23 cellular contexts compared by ENCODE assay signal in the genomic region with DNA sequence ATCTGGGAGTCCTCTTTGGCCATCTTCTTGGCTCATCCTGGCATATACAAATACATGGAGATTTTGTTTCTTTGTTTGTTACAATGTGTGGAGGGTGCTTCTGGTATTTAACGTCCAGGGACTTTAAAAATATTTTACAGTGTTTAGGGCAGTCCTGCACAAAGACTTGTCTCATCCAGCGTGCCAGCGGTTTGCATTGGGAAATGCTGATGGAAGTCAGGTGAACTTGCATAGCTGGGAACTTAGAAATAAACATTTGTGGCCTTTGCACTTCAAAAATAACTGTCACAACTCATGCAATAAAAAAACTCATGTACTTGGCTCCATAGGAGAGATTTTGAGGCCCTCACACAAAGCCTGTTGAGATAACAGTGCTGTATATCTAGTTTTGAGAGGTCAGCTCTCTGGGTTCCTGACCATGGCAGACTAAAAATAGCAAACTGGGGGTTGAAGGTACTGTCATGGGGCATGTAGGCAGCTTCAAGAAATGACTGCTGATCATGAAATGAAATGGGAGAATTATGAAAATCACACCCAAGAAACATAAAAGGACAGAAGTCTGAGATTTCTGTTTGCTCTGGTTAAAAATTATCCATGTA. TPM values are rescaled to one million over a fixed set of nuclear protein-coding genes. Genes with fewer than 3 reads are reported as not detected.
A peak's percentile ranks its signal among the peaks of the same experiment; 100 is the strongest.
DNase-seq lines count a peak whose midpoint lies in the region; ATAC-seq and TF ChIP-seq lines count a peak whose summit lies in the region.
"Had no signal": no experiment of that assay in that cellular context is flagged by ENCODE, and none has a peak within 500 bp of the region (broad histone marks: within the 10 kb centered on the region; RNA-seq: fewer than 3 reads in every experiment).

No MANE protein-coding gene starts in this region.

- no peak overlapping the region for H3K4me3 Mint-ChIP-seq in activated T-helper 17 cell treated with anti-CD3 and anti-CD28 coated beads, Interleukin-2, amount 50 U/mL, for 72 hours
- no peak overlapping the region for H3K4me3 Mint-ChIP-seq in activated T-cell treated with anti-CD3 and anti-CD28 coated beads, Interleukin-2, amount 50 U/mL, for 72 hours
- H3K4me3 Mint-ChIP-seq: CD4-positive, alpha-beta T cell had no signal

- peaks cover 76% of the 10 kb centered on the region for H3K36me3 Mint-ChIP-seq in activated T-helper 17 cell treated with anti-CD3 and anti-CD28 coated beads, Interleukin-2, amount 50 U/mL, for 72 hours (ENCODE audit: low read depth)
- peaks cover 3 to 30% of the 10 kb centered on the region in 2 donors for H3K36me3 Mint-ChIP-seq in activated T-cell treated with anti-CD3 and anti-CD28 coated beads, Interleukin-2, amount 50 U/mL, for 72 hours (ENCODE audit: insufficient read depth in 2 of 2)

- ATAC-seq in left cardiac atrium (peak; percentile 71 to 80), left lobe of liver (peak; percentile 46), GM18858 (IDR thresholded peaks at IDR 0.05; ENCODE audit: unreplicated experiment) (no peak)
- no peak for ATAC-seq in activated T-helper 17 cell treated with anti-CD3 and anti-CD28 coated beads, Interleukin-2, amount 50 U/mL, for 72 hours (replicated peaks)
- no peak for ATAC-seq in activated T-cell treated with anti-CD3 and anti-CD28 coated beads, Interleukin-2, amount 50 U/mL, for 72 hours (replicated peaks in 1 of 2)
- ATAC-seq: A549, HCT116 had no signal

- DNase-seq in OCI-M1 (lab: John Stamatoyannopoulos, UW) (peak; percentile 1), choroid plexus epithelial cell (ENCODE audit: low read depth) (peak; percentile 10), left cardiac atrium (no peak), left lobe of liver (ENCODE audit: low spot score) (no peak)
- DNase-seq in stimulated activated CD4-positive, alpha-beta T cell treated with anti-CD3 and anti-CD28 coated beads, Interleukin-2, amount 100 ng/mL, for 24 hours = no peak
- no peak for DNase-seq in activated T-cell treated with anti-CD3 and anti-CD28 coated beads, Interleukin-2, amount 50 U/mL, for 72 hours
- DNase-seq: AML-193; CD4-positive, alpha-beta T cell; DMS53; Karpas-422; NCI-H2029; NCI-H446 treated with DMSO at 0.1 percent for 48 hours; NCI-H526; NCI-H82; RPMI8226; SHP77 treated with DMSO at 0.1 percent for 48 hours had no signal

- peaks cover 9% of the 10 kb centered on the region for H3K4me1 Mint-ChIP-seq in activated T-helper 17 cell treated with anti-CD3 and anti-CD28 coated beads, Interleukin-2, amount 50 U/mL, for 72 hours
- peaks cover 36% of the 10 kb centered on the region for H3K4me1 Mint-ChIP-seq in activated T-cell treated with anti-CD3 and anti-CD28 coated beads, Interleukin-2, amount 50 U/mL, for 72 hours (ENCODE audit: low read depth)

- intact Hi-C loops in left cardiac atrium (cut with DNase I) = no loop called here

- no peak overlapping the region for H3K27ac Mint-ChIP-seq in activated T-helper 17 cell treated with anti-CD3 and anti-CD28 coated beads, Interleukin-2, amount 50 U/mL, for 72 hours
- no peak overlapping the region for H3K27ac Mint-ChIP-seq in activated T-cell treated with anti-CD3 and anti-CD28 coated beads, Interleukin-2, amount 50 U/mL, for 72 hours
- H3K27ac Mint-ChIP-seq: CD4-positive, alpha-beta T cell had no signal

- TF ChIP-seq CTCF in choroid plexus epithelial cell (conservative IDR thresholded peaks at IDR 0.05; ENCODE audit: low read depth, low read length) = no peak

- no peak overlapping the region for H3K4me3 ChIP-seq in choroid plexus epithelial cell (ENCODE audit: low read depth, low read length)
- H3K4me3 ChIP-seq: A549; BLaER1 treated with 17β-estradiol and CSF1 and Interleukin-3, amounts not matched to agents 10 nM and 100 nM; SK-N-MC had no signal

- H3K27me3 Mint-ChIP-seq in activated T-helper 17 cell treated with anti-CD3 and anti-CD28 coated beads, Interleukin-2, amount 50 U/mL, for 72 hours = no peaks in the 10 kb centered on the region
- H3K27me3 Mint-ChIP-seq in activated T-cell treated with anti-CD3 and anti-CD28 coated beads, Interleukin-2, amount 50 U/mL, for 72 hours (ENCODE audit: low read depth) = no peaks in the 10 kb centered on the region
- H3K27me3 Mint-ChIP-seq: CD4-positive, alpha-beta T cell had no signal

- no peaks in the 10 kb centered on the region for H3K9me3 Mint-ChIP-seq in activated T-helper 17 cell treated with anti-CD3 and anti-CD28 coated beads, Interleukin-2, amount 50 U/mL, for 72 hours
- H3K9me3 Mint-ChIP-seq in activated T-cell treated with anti-CD3 and anti-CD28 coated beads, Interleukin-2, amount 50 U/mL, for 72 hours = no peaks in the 10 kb centered on the region
- H3K9me3 Mint-ChIP-seq: CD4-positive, alpha-beta T cell had no signal

RNA-seq across cellular contexts. Expression of a gene that starts 5.5 kb away (rescaled TPM):
- total RNA-seq in left cardiac atrium = 10 to 100 TPM; 27.8 to 28.7 TPM
- total RNA-seq in left lobe of liver = 10.9 TPM
- total RNA-seq in activated T-helper 17 cell treated with anti-CD3 and anti-CD28 coated beads, Interleukin-2, amount 50 U/mL, for 72 hours = 10 to 100 TPM; 17.7 to 19.1 TPM
- total RNA-seq in activated T-cell treated with anti-CD3 and anti-CD28 coated beads, Interleukin-2, amount 50 U/mL, for 72 hours = 10 to 100 TPM; 21.9 to 22.9 TPM

RNA-seq across cellular contexts. Expression of a gene that starts 58.0 kb away (rescaled TPM):
- total RNA-seq in left cardiac atrium = not detected
- not detected for total RNA-seq in left lobe of liver
- not detected for total RNA-seq in activated T-helper 17 cell treated with anti-CD3 and anti-CD28 coated beads, Interleukin-2, amount 50 U/mL, for 72 hours
- total RNA-seq in activated T-cell treated with anti-CD3 and anti-CD28 coated beads, Interleukin-2, amount 50 U/mL, for 72 hours = not detected
- total RNA-seq: CD4-positive, alpha-beta T cell; G401 had no signal

Comparison
In these comparisons a context has a peak if more than half of its experiments do, and no peak if none do; other contexts are left out.
1. DNase-seq: peak in OCI-M1 (single experiment) and choroid plexus epithelial cell (single experiment); none in left cardiac atrium (single experiment), left lobe of liver (single experiment), stimulated activated CD4-positive, alpha-beta T cell treated with anti-CD3 and anti-CD28 coated beads, Interleukin-2, amount 100 ng/mL, for 24 hours (0 of 2) and activated T-cell treated with anti-CD3 and anti-CD28 coated beads, Interleukin-2, amount 50 U/mL, for 72 hours (0 of 2).
2. ATAC-seq: peak in left cardiac atrium (2 of 2) and left lobe of liver (single experiment); none in activated T-helper 17 cell treated with anti-CD3 and anti-CD28 coated beads, Interleukin-2, amount 50 U/mL, for 72 hours (single experiment), GM18858 (single experiment) and activated T-cell treated with anti-CD3 and anti-CD28 coated beads, Interleukin-2, amount 50 U/mL, for 72 hours (0 of 2).